Comparison of ENCODE assay signal across 29 cellular contexts in the genomic region with DNA sequence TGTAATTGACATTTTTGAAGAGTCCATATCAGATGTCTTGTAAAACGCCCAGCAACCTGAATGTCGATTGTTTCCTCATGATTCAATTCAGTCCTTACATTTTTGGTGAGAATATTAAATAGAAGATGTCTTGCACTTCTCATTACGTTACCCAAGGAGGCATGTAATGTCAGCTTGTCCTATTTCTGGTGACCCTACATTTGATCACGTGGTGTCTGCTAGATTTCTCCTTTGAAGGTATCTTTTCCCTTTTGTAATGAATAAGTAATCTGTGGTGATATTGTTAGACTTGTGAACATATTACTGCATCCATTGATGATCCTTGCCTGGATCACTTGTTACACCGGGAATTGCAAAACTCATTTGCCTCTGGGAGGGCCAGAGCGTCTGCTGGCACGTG.
"Had no signal": no experiment of that assay in that cellular context is flagged by ENCODE, and none has a peak within 500 bp of the region (broad histone marks: within the 10 kb centered on the region; RNA-seq: fewer than 3 reads in every experiment).

No MANE protein-coding gene starts in this region.

- H3K27ac Mint-ChIP-seq: activated B cell treated with CpG ODN at 0.5 μM for 24 hours; activated CD8-positive, alpha-beta T cell treated with anti-CD3 and anti-CD28 coated beads for 36 hours; activated naive CD8-positive, alpha-beta T cell; activated T-helper 17 cell treated with anti-CD3 and anti-CD28 coated beads, Interleukin-2, amount 50 U/mL, for 72 hours; T-helper 17 cell; T-helper 2 cell treated with Interferon-gamma antibody and Interleukin-4, amounts not matched to agents 5 μg/mL and 100 μg/mL, for 36 hours had no signal

- H3K36me3 ChIP-seq: colonic mucosa, esophagus squamous epithelium, gastroesophageal sphincter, heart right ventricle, WERI-Rb-1 had no signal

- H3K27me3 Mint-ChIP-seq: activated CD8-positive, alpha-beta T cell treated with anti-CD3 and anti-CD28 coated beads for 36 hours; activated naive CD8-positive, alpha-beta T cell had no signal

- H3K27ac ChIP-seq: colonic mucosa, epithelial cell of prostate, esophagus squamous epithelium, gastroesophageal sphincter, heart right ventricle, WERI-Rb-1 had no signal

- FAIRE-seq: astrocyte, endometrium, endothelial cell of umbilical vein had no signal

- H3K27me3 ChIP-seq: colonic mucosa had no signal

- DNase-seq: activated B cell treated with CpG ODN at 0.5 μM for 24 hours; activated CD4-positive, alpha-beta T cell treated with anti-CD3 and anti-CD28 coated beads for 48 hours; activated CD4-positive, alpha-beta T cell treated with anti-CD3 and anti-CD28 coated beads, Interleukin-2, amount 50 U/mL, for 1 hour; activated CD4-positive, alpha-beta T cell treated with anti-CD3 and anti-CD28 coated beads, Interleukin-2, amount 50 U/mL, for 48 hours; activated CD8-positive, alpha-beta memory T cell treated with anti-CD3 and anti-CD28 coated beads for 24 hours; activated CD8-positive, alpha-beta T cell treated with anti-CD3 and anti-CD28 coated beads for 36 hours; activated effector memory CD4-positive, alpha-beta T cell treated with Interleukin-2 at 50 U/mL for 16 hours; activated gamma-delta T cell treated with Interleukin-2 at 50 U/mL for 16 hours; activated naive CD4-positive, alpha-beta T cell treated with anti-CD3 and anti-CD28 coated beads, Interleukin-2, amount 50 U/mL, for 16 hours; activated naive CD4-positive, alpha-beta T cell treated with Interleukin-2 at 50 U/mL for 16 hours; activated T-cell treated with anti-CD3 and anti-CD28 coated beads, Interleukin-2, amount 50 U/mL, for 4 hours; amniotic stem cell; colonic mucosa; effector CD8-positive, alpha-beta T cell; esophagus squamous epithelium; foreskin melanocyte; heart right ventricle; T-helper 17 cell; T1000; WERI-Rb-1 had no signal

- H3K4me3 Mint-ChIP-seq: activated B cell treated with CpG ODN at 0.5 μM for 24 hours; activated CD8-positive, alpha-beta T cell treated with anti-CD3 and anti-CD28 coated beads for 36 hours; activated naive CD8-positive, alpha-beta T cell; activated T-cell treated with anti-CD3 and anti-CD28 coated beads, Interleukin-2, amount 50 U/mL, for 4 hours; activated T-helper 17 cell treated with anti-CD3 and anti-CD28 coated beads, Interleukin-2, amount 50 U/mL, for 72 hours; T-helper 17 cell; T-helper 2 cell treated with Interferon-gamma antibody and Interleukin-4, amounts not matched to agents 5 μg/mL and 100 μg/mL, for 36 hours had no signal

- H3K9me3 Mint-ChIP-seq: activated B cell treated with CpG ODN at 0.5 μM for 24 hours; activated CD8-positive, alpha-beta T cell treated with anti-CD3 and anti-CD28 coated beads for 36 hours; activated T-cell treated with anti-CD3 and anti-CD28 coated beads, Interleukin-2, amount 50 U/mL, for 4 hours; activated T-helper 17 cell treated with anti-CD3 and anti-CD28 coated beads, Interleukin-2, amount 50 U/mL, for 72 hours; T-helper 2 cell treated with Interferon-gamma antibody and Interleukin-4, amounts not matched to agents 5 μg/mL and 100 μg/mL, for 36 hours had no signal

- ATAC-seq: activated CD4-positive, CD25-positive, alpha-beta regulatory T cell treated with anti-CD3 and anti-CD28 coated beads, Interleukin-2, amount 50 U/mL, for 24 hours; activated CD8-positive, alpha-beta T cell treated with anti-CD3 and anti-CD28 coated beads for 36 hours; activated T-cell treated with anti-CD3 and anti-CD28 coated beads, Interleukin-2, amount 50 U/mL, for 4 hours; activated T-helper 17 cell treated with anti-CD3 and anti-CD28 coated beads, Interleukin-2, amount 50 U/mL, for 72 hours; gastroesophageal sphincter; heart right ventricle; T-helper 17 cell had no signal

- H3K36me3 Mint-ChIP-seq: activated naive CD8-positive, alpha-beta T cell had no signal

- H3K4me1 ChIP-seq: colonic mucosa, esophagus squamous epithelium, gastroesophageal sphincter, heart right ventricle had no signal

- H3K4me3 ChIP-seq: colonic mucosa, esophagus squamous epithelium, gastroesophageal sphincter, heart right ventricle had no signal

- H3K4me1 Mint-ChIP-seq: activated B cell treated with CpG ODN at 0.5 μM for 24 hours; activated T-helper 17 cell treated with anti-CD3 and anti-CD28 coated beads, Interleukin-2, amount 50 U/mL, for 72 hours had no signal

- H3K9me3 ChIP-seq: colonic mucosa, esophagus squamous epithelium, gastroesophageal sphincter, heart right ventricle had no signal
